8 cellular contexts compared by ENCODE assay signal in the genomic region with DNA sequence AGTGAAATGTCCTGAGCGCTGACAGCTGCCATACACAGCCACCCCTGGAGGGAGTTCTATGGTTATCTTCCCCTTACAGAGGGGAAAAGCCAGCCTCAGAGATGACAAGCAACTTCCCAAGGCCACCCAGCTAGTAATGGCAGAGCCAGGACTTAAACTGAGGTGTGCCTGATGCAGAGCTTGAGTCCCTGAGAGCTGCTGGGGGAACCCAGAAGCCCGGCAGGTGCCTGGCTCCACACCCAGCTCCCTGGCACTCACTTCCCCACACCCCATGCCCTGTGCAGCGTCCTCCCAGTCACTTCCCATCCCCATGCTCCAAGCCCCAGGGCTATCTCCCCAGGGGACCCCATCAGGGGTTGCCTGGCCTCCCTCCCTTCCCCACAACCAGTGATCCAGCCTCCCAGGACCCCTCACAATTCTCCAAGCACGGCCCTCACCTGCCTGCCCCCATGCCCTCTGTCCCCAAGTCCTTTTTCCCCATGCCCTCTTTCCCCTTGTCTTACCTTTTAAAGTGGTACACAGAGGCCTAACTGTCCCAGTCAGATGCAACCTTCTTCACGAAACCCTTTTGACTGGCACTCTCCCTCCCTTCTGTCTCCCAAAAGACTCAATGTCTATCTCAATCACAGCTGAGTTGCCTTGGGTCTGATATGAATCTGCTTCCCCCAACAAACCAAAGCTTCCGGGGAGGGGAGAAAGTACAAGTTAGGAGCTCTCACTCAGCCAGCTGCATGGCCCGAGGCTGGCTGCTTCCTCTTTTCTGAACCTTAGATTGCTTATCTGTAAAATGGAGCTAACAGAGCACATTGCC. TPM values are rescaled to one million over a fixed set of nuclear protein-coding genes. Genes with fewer than 3 reads are reported as not detected.
DNase-seq lines count a peak whose midpoint lies in the region; ATAC-seq and TF ChIP-seq lines count a peak whose summit lies in the region.

No MANE protein-coding gene starts in this region.

- no peak overlapping the region for H2AFZ ChIP-seq in GM23338

- no peaks in the 10 kb centered on the region for H3K36me3 Mint-ChIP-seq in activated naive CD8-positive, alpha-beta T cell treated with anti-CD3 and anti-CD28 coated beads for 36 hours
- H3K36me3 Mint-ChIP-seq in stimulated activated naive CD8-positive, alpha-beta T cell treated with anti-CD3 and anti-CD28 coated beads, Interleukin-15, Interleukin-2, amounts not matched to agents 100 ng/mL and 50 ng/mL, for 24 hours (ENCODE audit: low read depth) = no peaks in the 10 kb centered on the region
- H3K36me3 Mint-ChIP-seq in GM23338 (ENCODE audit: low read depth) = no peaks in the 10 kb centered on the region

- H3K27me3 Mint-ChIP-seq in activated naive CD8-positive, alpha-beta T cell treated with anti-CD3 and anti-CD28 coated beads for 36 hours = no peaks in the 10 kb centered on the region
- no peaks in the 10 kb centered on the region for H3K27me3 Mint-ChIP-seq in stimulated activated naive CD8-positive, alpha-beta T cell treated with anti-CD3 and anti-CD28 coated beads, Interleukin-15, Interleukin-2, amounts not matched to agents 100 ng/mL and 50 ng/mL, for 24 hours
- peaks cover 22% of the 10 kb centered on the region for H3K27me3 Mint-ChIP-seq in GM23338 (ENCODE audit: insufficient read depth, low read depth, poor library complexity)

- H3K4me3 Mint-ChIP-seq in activated naive CD8-positive, alpha-beta T cell treated with anti-CD3 and anti-CD28 coated beads for 36 hours = peak overlapping the region; percentile 77
- peak overlapping the region; percentile 80 for H3K4me3 Mint-ChIP-seq in stimulated activated naive CD8-positive, alpha-beta T cell treated with anti-CD3 and anti-CD28 coated beads, Interleukin-15, Interleukin-2, amounts not matched to agents 100 ng/mL and 50 ng/mL, for 24 hours
- no peak overlapping the region for H3K4me3 Mint-ChIP-seq in GM23338

- H3K4me2 ChIP-seq in GM23338 = no peak overlapping the region

- H3K79me2 ChIP-seq in GM23338 (replicated peaks; ENCODE audit: insufficient read depth) = no peaks in the 10 kb centered on the region

- no peak overlapping the region for H3K27ac ChIP-seq in GM23338 (ENCODE audit: low read depth)

- H3K4me1 ChIP-seq in GM23338 (ENCODE audit: insufficient read depth) = peaks cover 5% of the 10 kb centered on the region; the same call in 1 of the 2 replicates

- peak overlapping the region; percentile 75 for H3K27ac Mint-ChIP-seq in activated naive CD8-positive, alpha-beta T cell treated with anti-CD3 and anti-CD28 coated beads for 36 hours
- H3K27ac Mint-ChIP-seq in stimulated activated naive CD8-positive, alpha-beta T cell treated with anti-CD3 and anti-CD28 coated beads, Interleukin-15, Interleukin-2, amounts not matched to agents 100 ng/mL and 50 ng/mL, for 24 hours = peak overlapping the region; percentile 87
- H3K27ac Mint-ChIP-seq in GM23338 = no peak overlapping the region

- H3K36me3 ChIP-seq in GM23338 (ENCODE audit: insufficient read depth) = no peaks in the 10 kb centered on the region

- no peaks in the 10 kb centered on the region for H4K20me1 ChIP-seq in GM23338 (replicated peaks; ENCODE audit: insufficient read depth)

- H3K9me2 ChIP-seq in GM23338 (ENCODE audit: insufficient read depth) = no peaks in the 10 kb centered on the region

- DNase-seq in NOMO-1 treated with DMSO at 0.1 percent for 48 hours (lab: John Stamatoyannopoulos, UW; ENCODE audit: unreplicated experiment) = peak; percentile 54
- peak; percentile 17 for DNase-seq in activated naive CD8-positive, alpha-beta T cell treated with anti-CD3 and anti-CD28 coated beads for 36 hours
- no peak for DNase-seq in NCI-H748 (lab: John Stamatoyannopoulos, UW; ENCODE audit: unreplicated experiment)
- no peak for DNase-seq in GM23338 (ENCODE audit: low spot score)

- no peak for TF ChIP-seq CTCF in GM23338 (conservative IDR thresholded peaks at IDR 0.05; ENCODE audit: low read depth in 2 of 2)

- no peaks in the 10 kb centered on the region for H3F3A ChIP-seq in GM23338 (replicated peaks; ENCODE audit: low read depth)

- H3K4me1 Mint-ChIP-seq in activated naive CD8-positive, alpha-beta T cell treated with anti-CD3 and anti-CD28 coated beads for 36 hours = peaks cover 16% of the 10 kb centered on the region
- peaks cover 21% of the 10 kb centered on the region for H3K4me1 Mint-ChIP-seq in stimulated activated naive CD8-positive, alpha-beta T cell treated with anti-CD3 and anti-CD28 coated beads, Interleukin-15, Interleukin-2, amounts not matched to agents 100 ng/mL and 50 ng/mL, for 24 hours (ENCODE audit: low read depth)
- peaks cover 7% of the 10 kb centered on the region for H3K4me1 Mint-ChIP-seq in GM23338

- H3K4me3 ChIP-seq in GM23338 = no peak overlapping the region

- H3K9me3 Mint-ChIP-seq in activated naive CD8-positive, alpha-beta T cell treated with anti-CD3 and anti-CD28 coated beads for 36 hours = no peaks in the 10 kb centered on the region
- H3K9me3 Mint-ChIP-seq in stimulated activated naive CD8-positive, alpha-beta T cell treated with anti-CD3 and anti-CD28 coated beads, Interleukin-15, Interleukin-2, amounts not matched to agents 100 ng/mL and 50 ng/mL, for 24 hours = no peaks in the 10 kb centered on the region
- no peaks in the 10 kb centered on the region for H3K9me3 Mint-ChIP-seq in GM23338

- ATAC-seq in GM18519 (IDR thresholded peaks at IDR 0.05; ENCODE audit: low FRiP score, unreplicated experiment) = peak; percentile 82
- ATAC-seq in HG02623 (IDR thresholded peaks at IDR 0.05; ENCODE audit: unreplicated experiment) = peak; percentile 79
- ATAC-seq in HG03439 (IDR thresholded peaks at IDR 0.05; ENCODE audit: unreplicated experiment) = no peak
- no peak for ATAC-seq in GM23338

- H3K27me3 ChIP-seq in GM23338 (ENCODE audit: insufficient read depth) = no peaks in the 10 kb centered on the region

TF ChIP-seq in GM23338, 12 proteins besides CTCF, POLR2A, EP300 and RAD21:
- no peak for TF ChIP-seq NANOG (IDR thresholded peaks at IDR 0.05; ENCODE audit: borderline replicate concordance)
- TF ChIP-seq, protein P1, sequence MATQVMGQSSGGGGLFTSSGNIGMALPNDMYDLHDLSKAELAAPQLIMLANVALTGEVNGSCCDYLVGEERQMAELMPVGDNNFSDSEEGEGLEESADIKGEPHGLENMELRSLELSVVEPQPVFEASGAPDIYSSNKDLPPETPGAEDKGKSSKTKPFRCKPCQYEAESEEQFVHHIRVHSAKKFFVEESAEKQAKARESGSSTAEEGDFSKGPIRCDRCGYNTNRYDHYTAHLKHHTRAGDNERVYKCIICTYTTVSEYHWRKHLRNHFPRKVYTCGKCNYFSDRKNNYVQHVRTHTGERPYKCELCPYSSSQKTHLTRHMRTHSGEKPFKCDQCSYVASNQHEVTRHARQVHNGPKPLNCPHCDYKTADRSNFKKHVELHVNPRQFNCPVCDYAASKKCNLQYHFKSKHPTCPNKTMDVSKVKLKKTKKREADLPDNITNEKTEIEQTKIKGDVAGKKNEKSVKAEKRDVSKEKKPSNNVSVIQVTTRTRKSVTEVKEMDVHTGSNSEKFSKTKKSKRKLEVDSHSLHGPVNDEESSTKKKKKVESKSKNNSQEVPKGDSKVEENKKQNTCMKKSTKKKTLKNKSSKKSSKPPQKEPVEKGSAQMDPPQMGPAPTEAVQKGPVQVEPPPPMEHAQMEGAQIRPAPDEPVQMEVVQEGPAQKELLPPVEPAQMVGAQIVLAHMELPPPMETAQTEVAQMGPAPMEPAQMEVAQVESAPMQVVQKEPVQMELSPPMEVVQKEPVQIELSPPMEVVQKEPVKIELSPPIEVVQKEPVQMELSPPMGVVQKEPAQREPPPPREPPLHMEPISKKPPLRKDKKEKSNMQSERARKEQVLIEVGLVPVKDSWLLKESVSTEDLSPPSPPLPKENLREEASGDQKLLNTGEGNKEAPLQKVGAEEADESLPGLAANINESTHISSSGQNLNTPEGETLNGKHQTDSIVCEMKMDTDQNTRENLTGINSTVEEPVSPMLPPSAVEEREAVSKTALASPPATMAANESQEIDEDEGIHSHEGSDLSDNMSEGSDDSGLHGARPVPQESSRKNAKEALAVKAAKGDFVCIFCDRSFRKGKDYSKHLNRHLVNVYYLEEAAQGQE (IDR thresholded peaks at IDR 0.05; ENCODE audit: unreplicated experiment) = no peak

RNA-seq across cellular contexts. Expression of gene LRP8, which starts 39.8 kb away (rescaled TPM):
- 10 to 100 TPM; 42.3 to 47.7 TPM for total RNA-seq in activated naive CD8-positive, alpha-beta T cell treated with anti-CD3 and anti-CD28 coated beads for 36 hours
- total RNA-seq in GM23338 (2014; rRNA removed; shearing (Covaris generic)) = 71.1 and 72.4 TPM in 2 replicates
- 27.8 and 28.3 TPM in 2 replicates for polyA plus RNA-seq in GM23338 (2016; fragmentation: Nextera tagmentation; extraction: Ambion mirVana)

Comparison
In these comparisons a context has a peak if more than half of its experiments do, and no peak if none do; other contexts are left out.
1. ATAC-seq: peak in GM18519 (single experiment) and HG02623 (single experiment); none in HG03439 (single experiment) and GM23338 (single experiment).
2. DNase-seq: peak in NOMO-1 treated with DMSO at 0.1 percent for 48 hours (single experiment) and activated naive CD8-positive, alpha-beta T cell treated with anti-CD3 and anti-CD28 coated beads for 36 hours (single experiment); none in NCI-H748 (single experiment) and GM23338 (single experiment).